Comparison of ENCODE assay signal across 32 cellular contexts in the genomic region with DNA sequence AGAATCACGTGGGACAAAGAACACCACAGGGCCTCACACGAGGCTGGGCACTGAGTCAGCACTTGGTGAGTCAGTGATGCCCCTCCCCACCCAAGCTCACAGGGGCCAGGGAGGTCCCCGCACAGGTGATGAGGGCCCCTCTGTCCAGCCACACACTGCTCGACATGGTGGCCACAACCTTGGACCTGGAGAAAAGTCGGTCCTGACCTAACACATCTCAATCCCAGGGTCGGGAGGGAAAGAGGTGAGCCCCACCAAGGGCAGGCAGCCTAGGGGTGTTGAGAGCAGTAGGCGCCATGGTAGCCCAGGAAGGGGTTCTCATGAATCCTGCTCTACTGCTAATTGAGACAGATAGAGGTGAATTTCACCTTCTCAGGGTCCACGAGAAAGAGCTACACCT.
"Had no signal": no experiment of that assay in that cellular context is flagged by ENCODE, and none has a peak within 500 bp of the region (broad histone marks: within the 10 kb centered on the region; RNA-seq: fewer than 3 reads in every experiment).

No MANE protein-coding gene starts in this region.

- H3K36me3 Mint-ChIP-seq: activated CD8-positive, alpha-beta memory T cell treated with anti-CD3 and anti-CD28 coated beads, Interleukin-2, amount 10 ng/mL, durations not matched to agents 7 days and 5 days; activated naive CD4-positive, alpha-beta T cell treated with anti-CD3 and anti-CD28 coated beads, Interleukin-2, amount 50 U/mL, for 72 hours had no signal

- H3K4me1 ChIP-seq: ascending aorta, body of pancreas, Peyer's patch had no signal

- H3K27ac ChIP-seq: ascending aorta, body of pancreas, Peyer's patch, RWPE1 had no signal

- DNase-seq: activated B cell treated with CpG ODN at 0.5 μM for 24 hours; activated CD4-positive, alpha-beta T cell treated with anti-CD3 and anti-CD28 coated beads for 1 hour; activated CD4-positive, alpha-beta T cell treated with anti-CD3 and anti-CD28 coated beads, Interleukin-2, amount 10 ng/mL, durations not matched to agents 24 days and 14 days; activated CD4-positive, alpha-beta T cell treated with anti-CD3 and anti-CD28 coated beads, Interleukin-2, amount 50 U/mL, for 48 hours; activated CD8-positive, alpha-beta memory T cell treated with anti-CD3 and anti-CD28 coated beads, Interleukin-2, amount 10 ng/mL, durations not matched to agents 7 days and 5 days; activated effector memory CD4-positive, alpha-beta T cell treated with anti-CD3 and anti-CD28 coated beads, Interleukin-2, amount 50 U/mL, for 16 hours; activated naive CD4-positive, alpha-beta T cell treated with Interleukin-2 at 50 U/mL for 16 hours; activated naive CD8-positive, alpha-beta T cell treated with anti-CD3 and anti-CD28 coated beads, Interleukin-2, amount 50 U/mL, for 24 hours; activated T-cell treated with anti-CD3 and anti-CD28 coated beads, Interleukin-2, amount 50 U/mL, for 24 hours; amniotic stem cell; body of pancreas; NCI-H1092; NCI-H1417 treated with DMSO at 0.1 percent for 48 hours; NCI-H1694; NCI-H2029; NCI-H2107; NCI-H2171 treated with DMSO at 0.1 percent for 48 hours; NCI-H345; NCI-H510A; NCI-H526 treated with DMSO at 0.1 percent for 48 hours; NCI-H82; OCI-M1; Peyer's patch; SHP77 treated with DMSO at 0.1 percent for 48 hours; T-helper 17 cell; T-helper 9 cell had no signal

- H3K4me1 Mint-ChIP-seq: activated B cell treated with CpG ODN at 0.5 μM for 24 hours; activated CD4-positive, alpha-beta T cell treated with anti-CD3 and anti-CD28 coated beads, Interleukin-2, amount 10 ng/mL, durations not matched to agents 24 days and 14 days; activated CD8-positive, alpha-beta memory T cell treated with anti-CD3 and anti-CD28 coated beads, Interleukin-2, amount 10 ng/mL, durations not matched to agents 7 days and 5 days; activated naive CD8-positive, alpha-beta T cell treated with anti-CD3 and anti-CD28 coated beads, Interleukin-2, amount 50 U/mL, for 24 hours; central memory CD8-positive, alpha-beta T cell; T-helper 17 cell had no signal

- H3K27me3 Mint-ChIP-seq: activated CD4-positive, alpha-beta T cell treated with anti-CD3 and anti-CD28 coated beads, Interleukin-2, amount 10 ng/mL, durations not matched to agents 24 days and 14 days; activated CD8-positive, alpha-beta memory T cell treated with anti-CD3 and anti-CD28 coated beads, Interleukin-2, amount 10 ng/mL, durations not matched to agents 7 days and 5 days had no signal

- H3K9me3 Mint-ChIP-seq: activated B cell treated with CpG ODN at 0.5 μM for 24 hours; activated CD4-positive, alpha-beta T cell treated with anti-CD3 and anti-CD28 coated beads, Interleukin-2, amount 10 ng/mL, durations not matched to agents 24 days and 14 days; activated naive CD4-positive, alpha-beta T cell treated with anti-CD3 and anti-CD28 coated beads, Interleukin-2, amount 50 U/mL, for 72 hours; activated naive CD8-positive, alpha-beta T cell treated with anti-CD3 and anti-CD28 coated beads, Interleukin-2, amount 50 U/mL, for 24 hours; activated T-cell treated with anti-CD3 and anti-CD28 coated beads, Interleukin-2, amount 50 U/mL, for 24 hours; activated T-helper 1 cell treated with anti-CD3 and anti-CD28 coated beads, Interleukin-12 subunit alpha, Interleukin-12 subunit beta, Interleukin-2, Interleukin-4 antibody, amounts not matched to agents 30 ng/mL and 10 ng/mL and 1 ng/mL, durations not matched to agents 14 hours and 24 hours and 36 hours; central memory CD8-positive, alpha-beta T cell had no signal

- FAIRE-seq: colon had no signal

- H3K4me3 Mint-ChIP-seq: activated B cell treated with CpG ODN at 0.5 μM for 24 hours; activated CD4-positive, alpha-beta T cell treated with anti-CD3 and anti-CD28 coated beads, Interleukin-2, amount 10 ng/mL, durations not matched to agents 24 days and 14 days; activated CD8-positive, alpha-beta memory T cell treated with anti-CD3 and anti-CD28 coated beads, Interleukin-2, amount 10 ng/mL, durations not matched to agents 7 days and 5 days; activated naive CD8-positive, alpha-beta T cell treated with anti-CD3 and anti-CD28 coated beads, Interleukin-2, amount 50 U/mL, for 24 hours; activated T-cell treated with anti-CD3 and anti-CD28 coated beads, Interleukin-2, amount 50 U/mL, for 24 hours; activated T-helper 1 cell treated with anti-CD3 and anti-CD28 coated beads, Interleukin-12 subunit alpha, Interleukin-12 subunit beta, Interleukin-2, Interleukin-4 antibody, amounts not matched to agents 30 ng/mL and 10 ng/mL and 1 ng/mL, durations not matched to agents 14 hours and 24 hours and 36 hours; central memory CD8-positive, alpha-beta T cell; T-helper 17 cell had no signal

- H3K27me3 ChIP-seq: ascending aorta, body of pancreas, Peyer's patch had no signal

- ATAC-seq: activated CD8-positive, alpha-beta memory T cell treated with anti-CD3 and anti-CD28 coated beads, Interleukin-2, amount 10 ng/mL, durations not matched to agents 7 days and 5 days; activated naive CD4-positive, alpha-beta T cell treated with anti-CD3 and anti-CD28 coated beads, Interleukin-2, amount 50 U/mL, for 72 hours; activated naive CD8-positive, alpha-beta T cell treated with anti-CD3 and anti-CD28 coated beads, Interleukin-2, amount 50 U/mL, for 24 hours; body of pancreas; T-helper 17 cell had no signal

- H3K36me3 ChIP-seq: ascending aorta, Peyer's patch had no signal

- H3K9me3 ChIP-seq: ascending aorta, body of pancreas, Peyer's patch had no signal

- H3K4me3 ChIP-seq: ascending aorta, body of pancreas, Peyer's patch had no signal

- H3K27ac Mint-ChIP-seq: activated B cell treated with CpG ODN at 0.5 μM for 24 hours; activated CD4-positive, alpha-beta T cell treated with anti-CD3 and anti-CD28 coated beads, Interleukin-2, amount 10 ng/mL, durations not matched to agents 24 days and 14 days; activated CD8-positive, alpha-beta memory T cell treated with anti-CD3 and anti-CD28 coated beads, Interleukin-2, amount 10 ng/mL, durations not matched to agents 7 days and 5 days; activated naive CD4-positive, alpha-beta T cell treated with anti-CD3 and anti-CD28 coated beads, Interleukin-2, amount 50 U/mL, for 72 hours; activated naive CD8-positive, alpha-beta T cell treated with anti-CD3 and anti-CD28 coated beads, Interleukin-2, amount 50 U/mL, for 24 hours; activated T-cell treated with anti-CD3 and anti-CD28 coated beads, Interleukin-2, amount 50 U/mL, for 24 hours; activated T-helper 1 cell treated with anti-CD3 and anti-CD28 coated beads, Interleukin-12 subunit alpha, Interleukin-12 subunit beta, Interleukin-2, Interleukin-4 antibody, amounts not matched to agents 30 ng/mL and 10 ng/mL and 1 ng/mL, durations not matched to agents 14 hours and 24 hours and 36 hours; T-helper 17 cell had no signal
